Comparison of ENCODE assay signal across 1 cellular context in genomic region chr1:63522891-63523728, GRCh38.
TF ChIP-seq lines count a peak whose summit lies in the region.

Gene EFCAB7 (plus strand): TSS chr1:63523525. CDS start chr1:63525573, 2,048 bp downstream.
Gene ITGB3BP (minus strand): TSS chr1:63523225. CDS start chr1:63523133, 92 bp downstream.

TF ChIP-seq in HepG2, 621 proteins besides CTCF, POLR2A, EP300 and RAD21 (continued from another document and continues in another):
- TF ChIP-seq PBX2 (CRISPR knock-in tag; IDR thresholded peaks at IDR 0.05) (no peak), FOXA1 (IDR thresholded peaks at IDR 0.05) (no peak), FOXA1 (CRISPR knock-in tag; IDR thresholded peaks at IDR 0.05) (peak; percentile 47), MED8 (CRISPR knock-in tag; IDR thresholded peaks at IDR 0.05; ENCODE audit: insufficient replicate concordance) (no peak), HNF4G (IDR thresholded peaks at IDR 0.05; ENCODE audit: borderline replicate concordance, low read depth, low read length) (no peak), HNF4G (CRISPR knock-in tag; IDR thresholded peaks at IDR 0.05; ENCODE audit: borderline replicate concordance, low read depth) (no peak), ZSCAN29 (CRISPR knock-in tag; conservative IDR thresholded peaks at IDR 0.05) (peak; percentile 95), ZNF235 (CRISPR knock-in tag; IDR thresholded peaks at IDR 0.05; ENCODE audit: borderline replicate concordance) (no peak), MXD3 (CRISPR knock-in tag; IDR thresholded peaks at IDR 0.05) (peak; percentile 75), RXRA (CRISPR knock-in tag; IDR thresholded peaks at IDR 0.05) (peak; percentile 71), EZH2 (conservative IDR thresholded peaks at IDR 0.05; ENCODE audit: low read depth, low read length) (no peak), IRF2 (CRISPR knock-in tag; IDR thresholded peaks at IDR 0.05) (peak; percentile 97), THAP11 (CRISPR knock-in tag; IDR thresholded peaks at IDR 0.05) (peak; percentile 93), ZNF605 (CRISPR knock-in tag; IDR thresholded peaks at IDR 0.05) (peak; percentile 73; the same call in 1 of the 2 replicates), ZBTB21 (CRISPR knock-in tag; IDR thresholded peaks at IDR 0.05) (peak; percentile 43; the same call in 1 of the 2 replicates), MED1 (CRISPR knock-in tag; IDR thresholded peaks at IDR 0.05) (peak; percentile 80), ZNF687 (CRISPR knock-in tag; IDR thresholded peaks at IDR 0.05) (peak; percentile 97), ZNF143 (CRISPR knock-in tag; IDR thresholded peaks at IDR 0.05) (peak; percentile 65), GABPA (IDR thresholded peaks at IDR 0.05; ENCODE audit: low read depth, low read length) (peak; percentile 87), GABPA (CRISPR knock-in tag; IDR thresholded peaks at IDR 0.05; ENCODE audit: low read depth) (peak; percentile 96), ASH2L (IDR thresholded peaks at IDR 0.05; ENCODE audit: insufficient read length, low read depth, low read length) (peak; percentile 100), ZNF3 (CRISPR knock-in tag; IDR thresholded peaks at IDR 0.05) (no peak), ZBTB46 (CRISPR knock-in tag; IDR thresholded peaks at IDR 0.05; ENCODE audit: borderline replicate concordance) (no peak), ZNF20 (CRISPR knock-in tag; IDR thresholded peaks at IDR 0.05) (no peak), ZFX (CRISPR knock-in tag; IDR thresholded peaks at IDR 0.05; ENCODE audit: low read depth) (peak; percentile 91), MYC (CRISPR knock-in tag; IDR thresholded peaks at IDR 0.05; ENCODE audit: borderline replicate concordance) (peak; percentile 96), TCF12 (IDR thresholded peaks at IDR 0.05) (no peak), TCF12 (CRISPR knock-in tag; IDR thresholded peaks at IDR 0.05) (0 out of 2 replicates have a peak, but pooled peaks have one; percentile 52), GTF2F1 (IDR thresholded peaks at IDR 0.05; ENCODE audit: low read length) (no peak), NAIF1 (CRISPR knock-in tag; IDR thresholded peaks at IDR 0.05; ENCODE audit: borderline replicate concordance) (peak; percentile 98), GRHL1 (CRISPR knock-in tag; conservative IDR thresholded peaks at IDR 0.05) (no peak), TMF1 (CRISPR knock-in tag; IDR thresholded peaks at IDR 0.05; ENCODE audit: low read depth) (peak; percentile 80; the same call in 1 of the 2 replicates), ARHGAP35 (CRISPR knock-in tag; IDR thresholded peaks at IDR 0.05; ENCODE audit: borderline replicate concordance) (peak; percentile 48; the same call in 1 of the 2 replicates), JUN (CRISPR knock-in tag; IDR thresholded peaks at IDR 0.05) (0 out of 2 replicates have a peak, but pooled peaks have one; percentile 27), ZNF777 (CRISPR knock-in tag; IDR thresholded peaks at IDR 0.05) (peak; percentile 34; the same call in 1 of the 2 replicates), ZNF558 (CRISPR knock-in tag; IDR thresholded peaks at IDR 0.05; ENCODE audit: borderline replicate concordance) (peak; percentile 70; the same call in 1 of the 2 replicates), ZNF549 (CRISPR knock-in tag; IDR thresholded peaks at IDR 0.05) (no peak), ZNF264 (CRISPR knock-in tag; IDR thresholded peaks at IDR 0.05) (peak; percentile 92), PPARG (CRISPR knock-in tag; conservative IDR thresholded peaks at IDR 0.05) (no peak), NFIC (IDR thresholded peaks at IDR 0.05; ENCODE audit: low read length) (0 out of 2 replicates have a peak, but pooled peaks have one; percentile 57), ZNF138 (CRISPR knock-in tag; IDR thresholded peaks at IDR 0.05; ENCODE audit: low read depth) (no peak), ZKSCAN5 (CRISPR knock-in tag; IDR thresholded peaks at IDR 0.05) (peak; percentile 50; the same call in 1 of the 2 replicates), MBNL3 (CRISPR knock-in tag; conservative IDR thresholded peaks at IDR 0.05) (no peak), SP4 (CRISPR knock-in tag; IDR thresholded peaks at IDR 0.05) (peak; percentile 69; the same call in 1 of the 2 replicates), FOXO1 (CRISPR knock-in tag; IDR thresholded peaks at IDR 0.05) (peak; percentile 50; the same call in 1 of the 2 replicates), ZNF530 (CRISPR knock-in tag; IDR thresholded peaks at IDR 0.05; ENCODE audit: low read depth) (no peak), ZNF543 (CRISPR knock-in tag; IDR thresholded peaks at IDR 0.05) (peak; percentile 91), RFXANK (CRISPR knock-in tag; IDR thresholded peaks at IDR 0.05) (peak; percentile 81; the same call in 1 of the 2 replicates), ZNF180 (CRISPR knock-in tag; IDR thresholded peaks at IDR 0.05; ENCODE audit: borderline replicate concordance, low read depth) (no peak), ATM (IDR thresholded peaks at IDR 0.05; ENCODE audit: borderline replicate concordance) (no peak), ZNF230 (CRISPR knock-in tag; IDR thresholded peaks at IDR 0.05) (peak; percentile 74; the same call in 1 of the 2 replicates), SIN3B (IDR thresholded peaks at IDR 0.05; ENCODE audit: low read length) (peak; percentile 85), BCL6 (CRISPR knock-in tag; IDR thresholded peaks at IDR 0.05) (peak; percentile 62), ZNF556 (CRISPR knock-in tag; IDR thresholded peaks at IDR 0.05; ENCODE audit: borderline replicate concordance) (peak; percentile 93)
- TF ChIP-seq, protein P1, sequence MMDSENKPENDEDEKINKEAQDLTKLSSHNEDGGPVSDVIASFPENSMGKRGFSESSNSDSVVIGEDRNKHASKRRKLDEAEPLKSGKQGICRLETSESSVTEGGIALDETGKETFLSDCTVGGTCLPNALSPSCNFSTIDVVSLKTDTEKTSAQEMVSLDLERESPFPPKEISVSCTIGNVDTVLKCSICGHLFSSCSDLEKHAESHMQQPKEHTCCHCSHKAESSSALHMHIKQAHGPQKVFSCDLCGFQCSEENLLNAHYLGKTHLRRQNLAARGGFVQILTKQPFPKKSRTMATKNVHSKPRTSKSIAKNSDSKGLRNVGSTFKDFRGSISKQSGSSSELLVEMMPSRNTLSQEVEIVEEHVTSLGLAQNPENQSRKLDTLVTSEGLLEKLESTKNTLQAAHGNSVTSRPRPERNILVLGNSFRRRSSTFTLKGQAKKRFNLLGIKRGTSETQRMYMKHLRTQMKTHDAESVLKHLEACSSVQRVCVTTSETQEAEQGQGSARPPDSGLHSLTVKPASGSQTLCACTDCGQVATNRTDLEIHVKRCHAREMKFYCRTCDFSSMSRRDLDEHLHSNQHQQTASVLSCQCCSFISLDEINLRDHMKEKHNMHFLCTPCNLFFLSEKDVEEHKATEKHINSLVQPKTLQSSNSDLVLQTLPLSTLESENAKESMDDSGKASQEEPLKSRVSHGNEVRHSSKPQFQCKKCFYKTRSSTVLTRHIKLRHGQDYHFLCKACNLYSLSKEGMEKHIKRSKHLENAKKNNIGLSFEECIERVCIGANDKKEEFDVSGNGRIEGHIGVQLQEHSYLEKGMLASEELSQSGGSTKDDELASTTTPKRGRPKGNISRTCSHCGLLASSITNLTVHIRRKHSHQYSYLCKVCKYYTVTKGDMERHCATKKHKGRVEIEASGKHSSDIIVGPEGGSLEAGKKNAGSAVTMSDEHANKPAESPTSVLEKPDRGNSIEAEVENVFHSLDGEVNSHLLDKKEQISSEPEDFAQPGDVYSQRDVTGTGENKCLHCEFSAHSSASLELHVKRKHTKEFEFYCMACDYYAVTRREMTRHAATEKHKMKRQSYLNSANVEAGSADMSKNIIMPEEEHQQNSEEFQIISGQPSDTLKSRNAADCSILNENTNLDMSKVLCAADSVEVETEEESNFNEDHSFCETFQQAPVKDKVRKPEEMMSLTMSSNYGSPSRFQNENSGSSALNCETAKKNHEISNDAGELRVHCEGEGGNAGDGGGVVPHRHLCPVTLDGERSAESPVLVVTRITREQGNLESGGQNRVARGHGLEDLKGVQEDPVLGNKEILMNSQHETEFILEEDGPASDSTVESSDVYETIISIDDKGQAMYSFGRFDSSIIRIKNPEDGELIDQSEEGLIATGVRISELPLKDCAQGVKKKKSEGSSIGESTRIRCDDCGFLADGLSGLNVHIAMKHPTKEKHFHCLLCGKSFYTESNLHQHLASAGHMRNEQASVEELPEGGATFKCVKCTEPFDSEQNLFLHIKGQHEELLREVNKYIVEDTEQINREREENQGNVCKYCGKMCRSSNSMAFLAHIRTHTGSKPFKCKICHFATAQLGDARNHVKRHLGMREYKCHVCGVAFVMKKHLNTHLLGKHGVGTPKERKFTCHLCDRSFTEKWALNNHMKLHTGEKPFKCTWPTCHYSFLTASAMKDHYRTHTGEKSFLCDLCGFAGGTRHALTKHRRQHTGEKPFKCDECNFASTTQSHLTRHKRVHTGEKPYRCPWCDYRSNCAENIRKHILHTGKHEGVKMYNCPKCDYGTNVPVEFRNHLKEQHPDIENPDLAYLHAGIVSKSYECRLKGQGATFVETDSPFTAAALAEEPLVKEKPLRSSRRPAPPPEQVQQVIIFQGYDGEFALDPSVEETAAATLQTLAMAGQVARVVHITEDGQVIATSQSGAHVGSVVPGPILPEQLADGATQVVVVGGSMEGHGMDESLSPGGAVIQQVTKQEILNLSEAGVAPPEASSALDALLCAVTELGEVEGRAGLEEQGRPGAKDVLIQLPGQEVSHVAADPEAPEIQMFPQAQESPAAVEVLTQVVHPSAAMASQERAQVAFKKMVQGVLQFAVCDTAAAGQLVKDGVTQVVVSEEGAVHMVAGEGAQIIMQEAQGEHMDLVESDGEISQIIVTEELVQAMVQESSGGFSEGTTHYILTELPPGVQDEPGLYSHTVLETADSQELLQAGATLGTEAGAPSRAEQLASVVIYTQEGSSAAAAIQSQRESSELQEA (CRISPR knock-in tag; IDR thresholded peaks at IDR 0.05; ENCODE audit: not compliant biosample characterization): peak; percentile 86
- TF ChIP-seq, protein P2, sequence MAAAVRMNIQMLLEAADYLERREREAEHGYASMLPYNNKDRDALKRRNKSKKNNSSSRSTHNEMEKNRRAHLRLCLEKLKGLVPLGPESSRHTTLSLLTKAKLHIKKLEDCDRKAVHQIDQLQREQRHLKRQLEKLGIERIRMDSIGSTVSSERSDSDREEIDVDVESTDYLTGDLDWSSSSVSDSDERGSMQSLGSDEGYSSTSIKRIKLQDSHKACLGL (CRISPR knock-in tag; IDR thresholded peaks at IDR 0.05): peak; percentile 84
